ENCODE assay signal across 9 cellular contexts in the genomic region with DNA sequence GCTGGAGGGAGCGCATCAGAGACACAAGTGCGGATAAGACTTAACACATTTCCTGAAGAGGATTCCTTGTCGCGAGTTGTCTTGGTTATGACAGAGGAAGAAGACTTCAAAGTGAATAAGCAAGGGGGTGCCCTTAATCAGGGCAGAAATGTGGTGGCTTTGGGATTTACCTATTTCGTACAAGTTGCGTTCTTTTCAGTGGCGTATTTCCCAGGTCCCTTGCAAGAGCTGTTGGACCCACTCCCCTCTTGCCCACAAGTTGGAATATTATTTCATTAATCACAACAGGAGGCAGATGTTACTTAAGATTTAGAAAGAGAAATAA.
DNase-seq lines count a peak whose midpoint lies in the region; ATAC-seq, FAIRE-seq and TF ChIP-seq lines count a peak whose summit lies in the region.
"Had no signal": no experiment of that assay in that cellular context is flagged by ENCODE, and none has a peak within 500 bp of the region (broad histone marks: within the 10 kb centered on the region; RNA-seq: fewer than 3 reads in every experiment).

No MANE protein-coding gene starts in this region.

- peak overlapping the region; percentile 69 for H3K4me3 Mint-ChIP-seq in T-helper 2 cell treated with Interferon-gamma antibody and Interleukin-4, amounts not matched to agents 5 μg/mL and 100 μg/mL, for 36 hours

- H3K4me2 ChIP-seq in HepG2 (ENCODE audit: low read depth, low read length): peak overlapping the region; percentile 84

- POLR2A ChIA-PET in HepG2 (lab: Yijun Ruan, JAX): no interaction called here

- H3K4me3 ChIP-seq in astrocyte of the spinal cord (ENCODE audit: low read depth, low read length) (peak overlapping the region; percentile 52), HepG2 (replicated peaks in 1 of 3; ENCODE audit: insufficient read depth in 1 of 3, low read depth in 2 of 3, low read length in 3 of 3) (peak overlapping the region; percentile 57 to 70 (median 62)), testis (peak overlapping the region; percentile 73 to 75)

- H3K9me3 Mint-ChIP-seq in T-helper 2 cell treated with Interferon-gamma antibody and Interleukin-4, amounts not matched to agents 5 μg/mL and 100 μg/mL, for 36 hours: no peaks in the 10 kb centered on the region

- no peak for TF ChIP-seq POLR2A in HepG2 (IDR thresholded peaks at IDR 0.05; ENCODE audit: insufficient read depth in 1 of 2, low read depth in 2 of 2, low read length in 2 of 2)
- TF ChIP-seq POLR2A in testis (IDR thresholded peaks at IDR 0.05): no peak

- no peaks in the 10 kb centered on the region for H3K9me3 ChIP-seq in HepG2 (ENCODE audit: low read length)
- no peaks in the 10 kb centered on the region for H3K9me3 ChIP-seq in testis

- peaks cover 6% of the 10 kb centered on the region for H3K4me1 Mint-ChIP-seq in T-helper 2 cell treated with Interferon-gamma antibody and Interleukin-4, amounts not matched to agents 5 μg/mL and 100 μg/mL, for 36 hours (ENCODE audit: low read depth)
- H3K4me1 Mint-ChIP-seq: CD4-positive, CD25-positive, alpha-beta regulatory T cell had no signal

- FAIRE-seq in HepG2 (lab: Jason Lieb, UNC) (no peak), RCC 7860 (lab: Jason Lieb, UNC) (no peak)

- H3K79me2 ChIP-seq in HepG2 (ENCODE audit: insufficient read depth, low read length): no peaks in the 10 kb centered on the region

- no peaks in the 10 kb centered on the region for H4K20me1 ChIP-seq in HepG2 (ENCODE audit: insufficient read depth, low read length)

- TF ChIP-seq CTCF in astrocyte of the spinal cord (IDR thresholded peaks at IDR 0.05; ENCODE audit: low read depth, low read length): no peak
- no peak for TF ChIP-seq CTCF in HepG2 (CRISPR knock-in tag; IDR thresholded peaks at IDR 0.05)
- TF ChIP-seq CTCF in testis (IDR thresholded peaks at IDR 0.05): no peak

- H3K27ac ChIP-seq in HepG2 (ENCODE audit: extremely low read length, insufficient read depth, low read length) (no peak overlapping the region), testis (peak overlapping the region; percentile 95 to 96)

- no peaks in the 10 kb centered on the region for H3K36me3 ChIP-seq in HepG2 (replicated peaks in 1 of 2; ENCODE audit: control insufficient read depth in 1 of 2, insufficient read depth in 2 of 2, low read length in 2 of 2)
- H3K36me3 ChIP-seq in testis (ENCODE audit: low read depth, missing control alignments): no peaks in the 10 kb centered on the region

- no peak overlapping the region for H3K9ac ChIP-seq in HepG2 (ENCODE audit: insufficient read depth, low read depth, low read length)

- no peaks in the 10 kb centered on the region for H3K36me3 Mint-ChIP-seq in T-helper 2 cell treated with Interferon-gamma antibody and Interleukin-4, amounts not matched to agents 5 μg/mL and 100 μg/mL, for 36 hours (ENCODE audit: low read depth)
- H3K36me3 Mint-ChIP-seq: CD4-positive, CD25-positive, alpha-beta regulatory T cell had no signal

- peaks cover 0 to 5% of the 10 kb centered on the region in 2 experiments; a peak in 2 of 5 replicates for H3K27me3 ChIP-seq in HepG2 (ENCODE audit: control insufficient read depth in 1 of 2, insufficient read depth in 2 of 2, low read length in 2 of 2)
- no peaks in the 10 kb centered on the region for H3K27me3 ChIP-seq in testis

- H3K4me1 ChIP-seq in HepG2 (ENCODE audit: insufficient read depth, low read length) (peaks cover 9% of the 10 kb centered on the region; the same call in 1 of the 2 replicates), testis (no peaks in the 10 kb centered on the region)

- peak; percentile 8; the same call in 2 of the 3 replicates for ATAC-seq in HepG2
- no peak for ATAC-seq in GM19328 (IDR thresholded peaks at IDR 0.05; ENCODE audit: unreplicated experiment)

- in situ Hi-C loops in astrocyte of the spinal cord (cut with HindIII; ENCODE audit: low sequenced_read_pairs): no loop called here
- in situ Hi-C loops in HepG2 (cut with HindIII; ENCODE audit: extremely low pct_ligation_motif_present, low pct_unique_long_range_greater_than_20kb): no loop called here

- WGBS in HepG2 (ENCODE audit: low lambda C conversion rate): 51% methylated on average over 7 of the region's 7 CpGs
- 1 to 4% methylated on average over 7 of the region's 7 CpGs for WGBS in testis, 2 donors

- CTCF ChIA-PET in HepG2 (lab: Yijun Ruan, JAX; ENCODE audit: low intra/inter-chr PET ratio, low total read pairs): no interaction called here

- no peak for DNase-seq in T-helper 2 cell treated with Interferon-gamma antibody and Interleukin-4, amounts not matched to agents 5 μg/mL and 100 μg/mL, for 36 hours (ENCODE audit: low spot score)
- DNase-seq in T-helper 2 cell (no peak), astrocyte of the spinal cord (ENCODE audit: low read depth, low spot score) (no peak), HepG2 (ENCODE audit: low spot score) (no peak), testis (no peak), RCC 7860 (ENCODE audit: low spot score) (no peak), GM19238 (ENCODE audit: insufficient read length, low spot score) (no peak)
- DNase-seq: CD4-positive, CD25-positive, alpha-beta regulatory T cell had no signal

- no peak overlapping the region for H3K27ac Mint-ChIP-seq in T-helper 2 cell treated with Interferon-gamma antibody and Interleukin-4, amounts not matched to agents 5 μg/mL and 100 μg/mL, for 36 hours
- H3K27ac Mint-ChIP-seq: CD4-positive, CD25-positive, alpha-beta regulatory T cell had no signal

- no TSS peak for BruUV-seq in HepG2 (replicated peaks; lab: Mats Ljungman, UMichigan)

- peak overlapping the region; percentile 88 for H2AFZ ChIP-seq in HepG2 (ENCODE audit: low read length)

- intact Hi-C loops in HepG2 (cut with micrococcal nuclease; ENCODE audit: unreplicated experiment): no loop called here
- intact Hi-C loops in testis (cut with DNase I; ENCODE audit: low total_unique reads): no loop called here

- no peak for TF ChIP-seq EP300 in HepG2 (IDR thresholded peaks at IDR 0.05; ENCODE audit: low read depth in 2 of 2, low read length in 2 of 2)
- TF ChIP-seq EP300 in HepG2 (CRISPR knock-in tag; IDR thresholded peaks at IDR 0.05; ENCODE audit: borderline replicate concordance): no peak

- H3K27me3 Mint-ChIP-seq in T-helper 2 cell treated with Interferon-gamma antibody and Interleukin-4, amounts not matched to agents 5 μg/mL and 100 μg/mL, for 36 hours (ENCODE audit: low read depth): peaks cover 15% of the 10 kb centered on the region

- no peak for TF ChIP-seq RAD21 in HepG2 (CRISPR knock-in tag; IDR thresholded peaks at IDR 0.05)

TF ChIP-seq in HepG2, 621 proteins besides CTCF, POLR2A, EP300 and RAD21:
- TF ChIP-seq, protein P1, sequence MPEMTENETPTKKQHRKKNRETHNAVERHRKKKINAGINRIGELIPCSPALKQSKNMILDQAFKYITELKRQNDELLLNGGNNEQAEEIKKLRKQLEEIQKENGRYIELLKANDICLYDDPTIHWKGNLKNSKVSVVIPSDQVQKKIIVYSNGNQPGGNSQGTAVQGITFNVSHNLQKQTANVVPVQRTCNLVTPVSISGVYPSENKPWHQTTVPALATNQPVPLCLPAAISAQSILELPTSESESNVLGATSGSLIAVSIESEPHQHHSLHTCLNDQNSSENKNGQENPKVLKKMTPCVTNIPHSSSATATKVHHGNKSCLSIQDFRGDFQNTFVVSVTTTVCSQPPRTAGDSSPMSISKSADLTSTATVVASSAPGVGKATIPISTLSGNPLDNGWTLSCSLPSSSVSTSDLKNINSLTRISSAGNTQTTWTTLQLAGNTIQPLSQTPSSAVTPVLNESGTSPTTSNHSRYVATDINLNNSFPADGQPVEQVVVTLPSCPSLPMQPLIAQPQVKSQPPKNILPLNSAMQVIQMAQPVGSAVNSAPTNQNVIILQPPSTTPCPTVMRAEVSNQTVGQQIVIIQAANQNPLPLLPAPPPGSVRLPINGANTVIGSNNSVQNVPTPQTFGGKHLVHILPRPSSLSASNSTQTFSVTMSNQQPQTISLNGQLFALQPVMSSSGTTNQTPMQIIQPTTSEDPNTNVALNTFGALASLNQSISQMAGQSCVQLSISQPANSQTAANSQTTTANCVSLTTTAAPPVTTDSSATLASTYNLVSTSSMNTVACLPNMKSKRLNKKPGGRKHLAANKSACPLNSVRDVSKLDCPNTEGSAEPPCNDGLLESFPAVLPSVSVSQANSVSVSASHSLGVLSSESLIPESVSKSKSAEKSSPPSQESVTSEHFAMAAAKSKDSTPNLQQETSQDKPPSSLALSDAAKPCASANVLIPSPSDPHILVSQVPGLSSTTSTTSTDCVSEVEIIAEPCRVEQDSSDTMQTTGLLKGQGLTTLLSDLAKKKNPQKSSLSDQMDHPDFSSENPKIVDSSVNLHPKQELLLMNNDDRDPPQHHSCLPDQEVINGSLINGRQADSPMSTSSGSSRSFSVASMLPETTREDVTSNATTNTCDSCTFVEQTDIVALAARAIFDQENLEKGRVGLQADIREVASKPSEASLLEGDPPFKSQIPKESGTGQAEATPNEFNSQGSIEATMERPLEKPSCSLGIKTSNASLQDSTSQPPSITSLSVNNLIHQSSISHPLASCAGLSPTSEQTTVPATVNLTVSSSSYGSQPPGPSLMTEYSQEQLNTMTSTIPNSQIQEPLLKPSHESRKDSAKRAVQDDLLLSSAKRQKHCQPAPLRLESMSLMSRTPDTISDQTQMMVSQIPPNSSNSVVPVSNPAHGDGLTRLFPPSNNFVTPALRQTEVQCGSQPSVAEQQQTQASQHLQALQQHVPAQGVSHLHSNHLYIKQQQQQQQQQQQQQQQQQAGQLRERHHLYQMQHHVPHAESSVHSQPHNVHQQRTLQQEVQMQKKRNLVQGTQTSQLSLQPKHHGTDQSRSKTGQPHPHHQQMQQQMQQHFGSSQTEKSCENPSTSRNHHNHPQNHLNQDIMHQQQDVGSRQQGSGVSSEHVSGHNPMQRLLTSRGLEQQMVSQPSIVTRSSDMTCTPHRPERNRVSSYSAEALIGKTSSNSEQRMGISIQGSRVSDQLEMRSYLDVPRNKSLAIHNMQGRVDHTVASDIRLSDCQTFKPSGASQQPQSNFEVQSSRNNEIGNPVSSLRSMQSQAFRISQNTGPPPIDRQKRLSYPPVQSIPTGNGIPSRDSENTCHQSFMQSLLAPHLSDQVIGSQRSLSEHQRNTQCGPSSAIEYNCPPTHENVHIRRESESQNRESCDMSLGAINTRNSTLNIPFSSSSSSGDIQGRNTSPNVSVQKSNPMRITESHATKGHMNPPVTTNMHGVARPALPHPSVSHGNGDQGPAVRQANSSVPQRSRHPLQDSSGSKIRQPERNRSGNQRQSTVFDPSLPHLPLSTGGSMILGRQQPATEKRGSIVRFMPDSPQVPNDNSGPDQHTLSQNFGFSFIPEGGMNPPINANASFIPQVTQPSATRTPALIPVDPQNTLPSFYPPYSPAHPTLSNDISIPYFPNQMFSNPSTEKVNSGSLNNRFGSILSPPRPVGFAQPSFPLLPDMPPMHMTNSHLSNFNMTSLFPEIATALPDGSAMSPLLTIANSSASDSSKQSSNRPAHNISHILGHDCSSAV (CRISPR knock-in tag; IDR thresholded peaks at IDR 0.05; ENCODE audit: borderline replicate concordance): no peak
